In the genomic region with DNA sequence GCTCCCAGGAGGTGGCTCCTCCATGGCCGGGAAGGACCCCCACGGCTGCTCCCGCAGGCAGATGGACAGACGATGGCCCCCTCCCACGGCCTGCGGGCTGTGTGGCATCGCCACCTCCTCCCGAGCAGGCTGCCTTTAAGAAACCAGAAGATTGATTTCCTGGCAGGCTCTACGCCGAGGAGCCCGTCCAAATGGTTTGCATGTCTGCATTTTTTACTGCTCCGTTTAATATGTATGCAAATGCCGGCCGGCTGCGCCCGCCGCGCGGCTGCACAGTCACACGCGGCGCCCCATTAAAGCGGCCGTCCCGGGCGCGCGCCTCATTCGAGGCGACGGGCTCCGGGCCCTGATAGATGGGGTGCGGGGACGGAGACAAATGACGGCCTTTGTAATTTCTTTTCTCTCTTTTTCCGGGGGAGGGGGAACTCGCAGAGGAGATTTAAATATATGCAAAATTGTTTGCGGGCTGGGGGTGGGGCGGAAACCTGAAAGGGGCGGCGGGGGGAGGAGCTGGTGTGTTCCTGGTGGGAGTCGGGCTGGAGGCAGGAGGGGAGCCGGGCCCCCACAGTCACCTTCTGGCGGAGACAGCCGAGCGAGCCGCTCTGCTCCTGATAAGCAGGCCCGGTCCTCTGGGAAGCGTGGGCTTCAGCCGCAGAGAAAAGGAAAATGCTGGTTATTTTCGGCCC, we compare ENCODE assay signal across 9 cellular contexts.
A peak's percentile ranks its signal among the peaks of the same experiment; 100 is the strongest.
DNase-seq lines count a peak whose midpoint lies in the region; ATAC-seq and TF ChIP-seq lines count a peak whose summit lies in the region.
"Had no signal": no experiment of that assay in that cellular context is flagged by ENCODE, and none has a peak within 500 bp of the region (broad histone marks: within the 10 kb centered on the region; RNA-seq: fewer than 3 reads in every experiment).

No MANE protein-coding gene starts in this region.

- peak overlapping the region in 3 of 8 donors; percentile 37 to 83 (median 72) for H3K27ac Mint-ChIP-seq in CD8-positive, alpha-beta memory T cell
- H3K27ac Mint-ChIP-seq in T-cell: peak overlapping the region in 1 of 2 donors; percentile 61

- peaks cover 27% of the 10 kb centered on the region for H3K4me1 ChIP-seq in CD8-positive, alpha-beta memory T cell (ENCODE audit: insufficient read depth, low read length)
- H3K4me1 ChIP-seq in mesodermal cell (ENCODE audit: control insufficient read depth, insufficient read depth, low read length, poor library complexity, severe bottlenecking) (peaks cover 42% of the 10 kb centered on the region), testis (peaks cover 46% of the 10 kb centered on the region)

- peak overlapping the region; percentile 60 for H3K4me3 ChIP-seq in CD8-positive, alpha-beta memory T cell (ENCODE audit: low read length)
- peak overlapping the region; percentile 14 for H3K4me3 ChIP-seq in mesodermal cell (ENCODE audit: extremely low read depth, insufficient read depth, low read length, poor library complexity, severe bottlenecking)
- peak overlapping the region; percentile 39 to 54 for H3K4me3 ChIP-seq in testis

- no peaks in the 10 kb centered on the region for H3K9me3 ChIP-seq in CD8-positive, alpha-beta memory T cell (ENCODE audit: low read length)
- H3K9me3 ChIP-seq in mesodermal cell (ENCODE audit: control insufficient read depth, low read length): no peaks in the 10 kb centered on the region
- H3K9me3 ChIP-seq in testis: no peaks in the 10 kb centered on the region

- no peak overlapping the region for H3K27ac ChIP-seq in CD8-positive, alpha-beta memory T cell (ENCODE audit: low read depth, low read length)
- H3K27ac ChIP-seq in cingulate gyrus (ENCODE audit: low read depth, low read length) (peak overlapping the region; percentile 76), mesodermal cell (ENCODE audit: low read depth, low read length, severe bottlenecking) (peak overlapping the region; percentile 50), testis (peak overlapping the region; percentile 63 to 83)

- CTCF ChIA-PET in CD8-positive, alpha-beta memory T cell (lab: Charles Lee): interaction anchor here (1.5 kb wide), 2 partner anchors 16 to 162 kb away, joined by 4 read pairs; no protein-coding TSS in a partner anchor
- CTCF ChIA-PET in T-cell (lab: Charles Lee): no interaction called here

- H3K4me3 Mint-ChIP-seq in CD8-positive, alpha-beta memory T cell: peak overlapping the region; percentile 79 to 90 (median 83)
- peak overlapping the region; percentile 78 to 84 (median 79) for H3K4me3 Mint-ChIP-seq in T-cell

- 3% methylated on average over 39 to 46 of the region's 51 CpGs for WGBS in mesodermal cell (ENCODE audit: insufficient coverage in 2 of 2), 2 experiments
- WGBS in testis, 2 donors: 1 to 4% methylated on average over 38 to 51 of the region's 51 CpGs

- peak; percentile 46 to 65 (median 64) for ATAC-seq in T-cell (replicated peaks in 1 of 4)

- intact Hi-C loops in testis (cut with DNase I; ENCODE audit: low total_unique reads): no loop called here

- peaks cover 2 to 3% of the 10 kb centered on the region in 2 donors for H3K27me3 Mint-ChIP-seq in CD8-positive, alpha-beta memory T cell
- H3K27me3 Mint-ChIP-seq in T-cell: peaks cover 0 to 14% of the 10 kb centered on the region in 2 donors

- peaks cover 0 to 4% (median 0%) of the 10 kb centered on the region in 3 donors for H3K36me3 Mint-ChIP-seq in CD8-positive, alpha-beta memory T cell
- H3K36me3 Mint-ChIP-seq in T-cell: no peaks in the 10 kb centered on the region

- peaks cover 5 to 18% (median 6%) of the 10 kb centered on the region in 3 donors for H3K4me1 Mint-ChIP-seq in CD8-positive, alpha-beta memory T cell
- H3K4me1 Mint-ChIP-seq in T-cell: peaks cover 24 to 27% (median 27%) of the 10 kb centered on the region in 3 donors

- H3K27me3 ChIP-seq in CD8-positive, alpha-beta memory T cell (ENCODE audit: insufficient read depth, low read length, poor library complexity, severe bottlenecking): no peaks in the 10 kb centered on the region
- H3K27me3 ChIP-seq in testis: no peaks in the 10 kb centered on the region

- H3K9me3 Mint-ChIP-seq in CD8-positive, alpha-beta memory T cell: no peaks in the 10 kb centered on the region
- H3K9me3 Mint-ChIP-seq in T-cell: no peaks in the 10 kb centered on the region

- POLR2A ChIA-PET in CD8-positive, alpha-beta memory T cell (lab: Charles Lee): no interaction called here
- POLR2A ChIA-PET in T-cell (lab: Charles Lee): interaction anchor here in 1 of 2 donors (0.6 kb wide), 1 partner anchor 77 kb away, joined by 4 read pairs; no protein-coding TSS in a partner anchor

- no peak for TF ChIP-seq POLR2A in testis (IDR thresholded peaks at IDR 0.05)

- TF ChIP-seq CTCF in testis (IDR thresholded peaks at IDR 0.05): no peak

- no peaks in the 10 kb centered on the region for H3K36me3 ChIP-seq in CD8-positive, alpha-beta memory T cell (ENCODE audit: insufficient read depth, low read length)
- H3K36me3 ChIP-seq in mesodermal cell (ENCODE audit: control insufficient read depth, insufficient read depth, low read length) (no peaks in the 10 kb centered on the region), testis (ENCODE audit: low read depth, missing control alignments) (no peaks in the 10 kb centered on the region)

- peak in 3 of 5 donors; percentile 16 to 53 (median 37) for DNase-seq in CD8-positive, alpha-beta memory T cell
- peak in 19 of 34 experiments; percentile 3 to 44 (median 21) for DNase-seq in T-cell
- DNase-seq in testis: peak; percentile 61
- no peak for DNase-seq in NCI-H510A (lab: John Stamatoyannopoulos, UW)
- no peak for DNase-seq in SKM-1 treated with dmso at 0.1 percent for 144 hours (lab: John Stamatoyannopoulos, UW; ENCODE audit: unreplicated experiment)
- no peak for DNase-seq in DMS153 treated with DMSO at 0.1 percent for 48 hours (lab: John Stamatoyannopoulos, UW; ENCODE audit: unreplicated experiment)
- DNase-seq: left cardiac atrium had no signal

Comparison
In these comparisons a context has a peak if more than half of its experiments do, and no peak if none do; other contexts are left out.
1. DNase-seq: peak in CD8-positive, alpha-beta memory T cell (3 of 5), T-cell (19 of 34) and testis (single experiment); none in NCI-H510A (single experiment), SKM-1 treated with dmso at 0.1 percent for 144 hours (single experiment) and DMS153 treated with DMSO at 0.1 percent for 48 hours (single experiment).
2. Peak in every context shown above with its lines, with median percentiles within 50 percentile points of each other: H3K4me3 ChIP-seq.